24 cellular contexts compared by ENCODE assay signal in genomic region chr3:163735394-163735793, GRCh38.
"Had no signal": no experiment of that assay in that cellular context is flagged by ENCODE, and none has a peak within 500 bp of the region (broad histone marks: within the 10 kb centered on the region; RNA-seq: fewer than 3 reads in every experiment).

No MANE protein-coding gene starts in this region.

- H3K4me1 ChIP-seq: esophagus squamous epithelium, gastrocnemius medialis, heart right ventricle, left lung, lower lobe of right lung had no signal

- ATAC-seq: esophagus mucosa, gastrocnemius medialis, heart right ventricle, left cardiac atrium, left lung, left ventricle myocardium superior, lower lobe of right lung, mucosa of descending colon had no signal

- H3K36me3 ChIP-seq: esophagus squamous epithelium, gastrocnemius medialis, heart right ventricle, left lung, lower lobe of right lung had no signal

- H3K27me3 ChIP-seq: dorsolateral prefrontal cortex, esophagus squamous epithelium, gastrocnemius medialis, heart right ventricle, left lung had no signal

- H3K9me3 ChIP-seq: gastrocnemius medialis had no signal

- H3K27ac ChIP-seq: coronary artery, dorsolateral prefrontal cortex, epithelial cell of prostate, esophagus squamous epithelium, gastrocnemius medialis, heart right ventricle, left lung, lower lobe of right lung had no signal

- H3K4me3 ChIP-seq: coronary artery, dorsolateral prefrontal cortex, esophagus squamous epithelium, gastrocnemius medialis, heart right ventricle, left lung, lower lobe of right lung, mucosa of descending colon had no signal

- DNase-seq: dermis blood vessel endothelial cell; dorsolateral prefrontal cortex; effector CD4-positive, alpha-beta T cell; effector memory CD4-positive, alpha-beta T cell; endodermal cell; erythroblast; esophagus squamous epithelium; foreskin fibroblast; foreskin melanocyte; gastrocnemius medialis; glutamatergic neuron; head of caudate nucleus; heart right ventricle; hippocampal formation; left cardiac atrium; left lung; left ventricle myocardium superior; lower lobe of right lung; mesenchymal stem cell; mucosa of descending colon; naive B cell had no signal
